Comparison of ENCODE assay signal across 27 cellular contexts in genomic region chr1:64900916-64901315, GRCh38.
DNase-seq lines count a peak whose midpoint lies in the region; ATAC-seq and TF ChIP-seq lines count a peak whose summit lies in the region.
"Had no signal": no experiment of that assay in that cellular context is flagged by ENCODE, and none has a peak within 500 bp of the region (broad histone marks: within the 10 kb centered on the region; RNA-seq: fewer than 3 reads in every experiment).

No MANE protein-coding gene starts in this region.

- no peaks in the 10 kb centered on the region for H3K9me3 Mint-ChIP-seq in activated naive CD8-positive, alpha-beta T cell (ENCODE audit: low read depth)
- no peaks in the 10 kb centered on the region for H3K9me3 Mint-ChIP-seq in activated naive CD8-positive, alpha-beta T cell treated with anti-CD3 and anti-CD28 coated beads, Interleukin-2, amount 50 U/mL, for 24 hours
- H3K9me3 Mint-ChIP-seq in memory B cell = peaks cover 1% of the 10 kb centered on the region

- DNase-seq in activated naive CD8-positive, alpha-beta T cell treated with anti-CD3 and anti-CD28 coated beads, Interleukin-2, amount 50 U/mL, for 24 hours = no peak
- DNase-seq in T-helper 17 cell (no peak), memory B cell (ENCODE audit: low spot score in 2 of 2) (no peak), gastrocnemius medialis (no peak), WERI-Rb-1 (no peak)
- DNase-seq: 8988T; activated CD4-positive, alpha-beta T cell treated with anti-CD3 and anti-CD28 coated beads for 4 hours; activated CD8-positive, alpha-beta memory T cell treated with anti-CD3 and anti-CD28 coated beads for 24 hours; activated effector memory CD4-positive, alpha-beta T cell treated with anti-CD3 and anti-CD28 coated beads, Interleukin-2, amount 50 U/mL, for 16 hours; GDM1; glutamatergic neuron; HCEC 1CT; kidney; lower lobe of right lung; NCI-H1092 treated with DMSO at 0.1 percent for 48 hours; NCI-H2081; NCI-H345; NCI-H82; spleen; T-helper 2 cell had no signal

- TF ChIP-seq CTCF in gastrocnemius medialis (IDR thresholded peaks at IDR 0.05 in 4 of 5, conservative IDR thresholded peaks at IDR 0.05 in 1 of 5) = no peak
- TF ChIP-seq CTCF in WERI-Rb-1 (IDR thresholded peaks at IDR 0.05; ENCODE audit: low read depth, low read length) = no peak

- H3K4me3 ChIP-seq in gastrocnemius medialis (no peak overlapping the region), WERI-Rb-1 (ENCODE audit: low read depth, low read length) (no peak overlapping the region)
- H3K4me3 ChIP-seq: K562, lower lobe of right lung, spleen, tibial nerve had no signal

- in situ Hi-C loops in gastrocnemius medialis (cut with MboI; ENCODE audit: low sequenced_read_pairs in 4 of 4) = no loop called here

- ATAC-seq in activated naive CD8-positive, alpha-beta T cell treated with anti-CD3 and anti-CD28 coated beads, Interleukin-2, amount 50 U/mL, for 24 hours = no peak
- ATAC-seq in T-helper 17 cell (no peak), memory B cell (ENCODE audit: low read depth) (no peak), gastrocnemius medialis (no peak), GM18517 (IDR thresholded peaks at IDR 0.05; ENCODE audit: unreplicated experiment) (no peak), HG02973 (IDR thresholded peaks at IDR 0.05; ENCODE audit: unreplicated experiment) (no peak)
- ATAC-seq: K562, lower lobe of right lung, SK-N-SH treated with all-trans-retinoic acid at 6 μM for 48 hours had no signal

- H3K27me3 ChIP-seq in gastrocnemius medialis (no peaks in the 10 kb centered on the region), WERI-Rb-1 (ENCODE audit: insufficient read depth, low read depth, severe bottlenecking) (no peaks in the 10 kb centered on the region)
- H3K27me3 ChIP-seq: spleen, tibial nerve had no signal

- no peak for TF ChIP-seq POLR2A in gastrocnemius medialis (IDR thresholded peaks at IDR 0.05)

- H3K36me3 Mint-ChIP-seq in activated naive CD8-positive, alpha-beta T cell = no peaks in the 10 kb centered on the region
- H3K36me3 Mint-ChIP-seq in activated naive CD8-positive, alpha-beta T cell treated with anti-CD3 and anti-CD28 coated beads, Interleukin-2, amount 50 U/mL, for 24 hours (ENCODE audit: low read depth) = no peaks in the 10 kb centered on the region
- H3K36me3 Mint-ChIP-seq in T-helper 17 cell (ENCODE audit: low read depth) = peaks cover 5% of the 10 kb centered on the region
- H3K36me3 Mint-ChIP-seq in memory B cell = peaks cover 6% of the 10 kb centered on the region

- H3K36me3 ChIP-seq in gastrocnemius medialis = no peaks in the 10 kb centered on the region
- no peaks in the 10 kb centered on the region for H3K36me3 ChIP-seq in WERI-Rb-1
- H3K36me3 ChIP-seq: lower lobe of right lung, spleen, tibial nerve had no signal

- intact Hi-C loops in gastrocnemius medialis (cut with DNase I; ENCODE audit: low total_unique reads) = no loop called here

- H3K4me1 Mint-ChIP-seq in activated naive CD8-positive, alpha-beta T cell (ENCODE audit: low read depth) = peaks cover 94% of the 10 kb centered on the region
- H3K4me1 Mint-ChIP-seq in activated naive CD8-positive, alpha-beta T cell treated with anti-CD3 and anti-CD28 coated beads, Interleukin-2, amount 50 U/mL, for 24 hours = peaks cover 88% of the 10 kb centered on the region
- peaks cover 77% of the 10 kb centered on the region for H3K4me1 Mint-ChIP-seq in T-helper 17 cell
- H3K4me1 Mint-ChIP-seq in memory B cell = peaks cover 75% of the 10 kb centered on the region

- H3K4me1 ChIP-seq in gastrocnemius medialis = peaks cover 56 to 57% of the 10 kb centered on the region in 2 donors

- peak overlapping the region; percentile 1 for H3K27ac Mint-ChIP-seq in activated naive CD8-positive, alpha-beta T cell
- no peak overlapping the region for H3K27ac Mint-ChIP-seq in activated naive CD8-positive, alpha-beta T cell treated with anti-CD3 and anti-CD28 coated beads, Interleukin-2, amount 50 U/mL, for 24 hours
- H3K27ac Mint-ChIP-seq in T-helper 17 cell (peak overlapping the region; percentile 85), memory B cell (peak overlapping the region; percentile 55)

- no peak overlapping the region for H3K4me3 Mint-ChIP-seq in activated naive CD8-positive, alpha-beta T cell
- no peak overlapping the region for H3K4me3 Mint-ChIP-seq in activated naive CD8-positive, alpha-beta T cell treated with anti-CD3 and anti-CD28 coated beads, Interleukin-2, amount 50 U/mL, for 24 hours
- H3K4me3 Mint-ChIP-seq in T-helper 17 cell (no peak overlapping the region), memory B cell (no peak overlapping the region)

- no peaks in the 10 kb centered on the region for H3K9me3 ChIP-seq in T-helper 17 cell (ENCODE audit: control insufficient read depth, low read length, poor library complexity, severe bottlenecking)
- no peaks in the 10 kb centered on the region for H3K9me3 ChIP-seq in gastrocnemius medialis
- no peaks in the 10 kb centered on the region for H3K9me3 ChIP-seq in WERI-Rb-1 (ENCODE audit: severe bottlenecking)
- H3K9me3 ChIP-seq: lower lobe of right lung, spleen, tibial nerve had no signal

- no peaks in the 10 kb centered on the region for H3K27me3 Mint-ChIP-seq in activated naive CD8-positive, alpha-beta T cell
- no peaks in the 10 kb centered on the region for H3K27me3 Mint-ChIP-seq in activated naive CD8-positive, alpha-beta T cell treated with anti-CD3 and anti-CD28 coated beads, Interleukin-2, amount 50 U/mL, for 24 hours
- H3K27me3 Mint-ChIP-seq in T-helper 17 cell = no peaks in the 10 kb centered on the region
- no peaks in the 10 kb centered on the region for H3K27me3 Mint-ChIP-seq in memory B cell

- H3K27ac ChIP-seq in gastrocnemius medialis (peak overlapping the region; percentile 85 to 97 (median 92)), WERI-Rb-1 (no peak overlapping the region)
- H3K27ac ChIP-seq: epithelial cell of prostate, lower lobe of right lung, spleen, tibial nerve had no signal
